ENCODE assay signal across 24 cellular contexts in genomic region chr7:10216462-10216861, GRCh38.
"Had no signal": no experiment of that assay in that cellular context is flagged by ENCODE, and none has a peak within 500 bp of the region (broad histone marks: within the 10 kb centered on the region; RNA-seq: fewer than 3 reads in every experiment).

No MANE protein-coding gene starts in this region.

- H3K27me3 ChIP-seq: colonic mucosa, esophagus muscularis mucosa, esophagus squamous epithelium, foreskin keratinocyte, gastrocnemius medialis, gastroesophageal sphincter, heart left ventricle, heart right ventricle had no signal

- H3K36me3 ChIP-seq: colonic mucosa, esophagus muscularis mucosa, esophagus squamous epithelium, gastrocnemius medialis, gastroesophageal sphincter, heart left ventricle, heart right ventricle had no signal

- H3K4me3 ChIP-seq: colonic mucosa, coronary artery, dorsolateral prefrontal cortex, esophagus muscularis mucosa, esophagus squamous epithelium, gastrocnemius medialis, gastroesophageal sphincter, heart left ventricle, heart right ventricle had no signal

- H3K27ac ChIP-seq: colonic mucosa, coronary artery, dorsolateral prefrontal cortex, epithelial cell of prostate, esophagus muscularis mucosa, esophagus squamous epithelium, foreskin keratinocyte, gastrocnemius medialis, gastroesophageal sphincter, heart left ventricle, heart right ventricle had no signal

- H3K9me3 ChIP-seq: colonic mucosa, esophagus muscularis mucosa, esophagus squamous epithelium, gastrocnemius medialis had no signal

- ATAC-seq: effector memory CD8-positive, alpha-beta T cell; esophagus mucosa; foreskin keratinocyte; gastrocnemius medialis; gastroesophageal sphincter; heart left ventricle; heart right ventricle had no signal

- DNase-seq: colonic mucosa; cortex of kidney; dermis blood vessel endothelial cell; dorsolateral prefrontal cortex; effector CD4-positive, alpha-beta T cell; effector CD8-positive, alpha-beta T cell; effector memory CD4-positive, alpha-beta T cell; effector memory CD8-positive, alpha-beta T cell; endodermal cell; erythroblast; esophagus squamous epithelium; foreskin fibroblast; foreskin keratinocyte; foreskin melanocyte; gastrocnemius medialis; glutamatergic neuron; head of caudate nucleus; heart left ventricle; heart right ventricle had no signal
